In genomic region chr2:69623236-69623635, GRCh38 we compare ENCODE assay signal across 1 cellular context.
TF ChIP-seq lines count a peak whose summit lies in the region.

No MANE protein-coding gene starts in this region.

TF ChIP-seq in WTC11, 78 proteins besides CTCF, POLR2A, EP300 and RAD21 (continued from another document):
- no peak for TF ChIP-seq ATF2 (CRISPR knock-in tag; IDR thresholded peaks at IDR 0.05; ENCODE audit: borderline replicate concordance, low read depth)
- TF ChIP-seq CREB1 (CRISPR knock-in tag; IDR thresholded peaks at IDR 0.05): no peak
- no peak for TF ChIP-seq NR3C1 (CRISPR knock-in tag; conservative IDR thresholded peaks at IDR 0.05; ENCODE audit: low read depth)
